Comparison of ENCODE assay signal across 10 cellular contexts in genomic region chr6:34680802-34681515, GRCh38. TPM values are rescaled to one million over a fixed set of nuclear protein-coding genes. Genes with fewer than 3 reads are reported as not detected.
A peak's percentile ranks its signal among the peaks of the same experiment; 100 is the strongest.
DNase-seq lines count a peak whose midpoint lies in the region; ATAC-seq, FAIRE-seq and TF ChIP-seq lines count a peak whose summit lies in the region.
"Had no signal": no experiment of that assay in that cellular context is flagged by ENCODE, and none has a peak within 500 bp of the region (broad histone marks: within the 10 kb centered on the region; RNA-seq: fewer than 3 reads in every experiment).

No MANE protein-coding gene starts in this region.

- peaks cover 33% of the 10 kb centered on the region for H3K4me1 ChIP-seq in body of pancreas

- DNase-seq in GM12891 (ENCODE audit: insufficient read length, low spot score): no peak
- DNase-seq in body of pancreas: no peak
- DNase-seq in sciatic nerve (ENCODE audit: low spot score): no peak
- DNase-seq in SIG-M5 (lab: John Stamatoyannopoulos, UW): no peak
- no peak for DNase-seq in cerebellar nuclear complex (lab: John Stamatoyannopoulos, UW)
- no peak for DNase-seq in NCI-H1694 (lab: John Stamatoyannopoulos, UW)

- FAIRE-seq in GM12891 (lab: Jason Lieb, UNC): peak; percentile 59

- H3K36me3 ChIP-seq in body of pancreas (replicated peaks in 1 of 2; ENCODE audit: insufficient read depth in 1 of 2, low read depth in 2 of 2): no peaks in the 10 kb centered on the region

- H3K9me3 ChIP-seq in body of pancreas: no peaks in the 10 kb centered on the region

- ATAC-seq in HG03354 (IDR thresholded peaks at IDR 0.05; ENCODE audit: poor library complexity, severe bottlenecking, unreplicated experiment) (peak; percentile 67), body of pancreas (no peak), sciatic nerve (peak; percentile 78), GM18505 (IDR thresholded peaks at IDR 0.05; ENCODE audit: unreplicated experiment) (no peak)

- intact Hi-C loops in body of pancreas (cut with DNase I): no loop called here
- intact Hi-C loops in sciatic nerve (cut with DNase I): no loop called here

- no peak for TF ChIP-seq POLR2A in GM12891 (IDR thresholded peaks at IDR 0.05; ENCODE audit: low read depth, low read length)
- no peak for TF ChIP-seq POLR2A in body of pancreas (IDR thresholded peaks at IDR 0.05)
- no peak for TF ChIP-seq POLR2A in GM18505 (IDR thresholded peaks at IDR 0.05; ENCODE audit: borderline replicate concordance, extremely low read depth, insufficient read depth, insufficient read length)

- no peak overlapping the region for H3K4me3 ChIP-seq in body of pancreas

- TF ChIP-seq CTCF in body of pancreas (IDR thresholded peaks at IDR 0.05): no peak

- no peaks in the 10 kb centered on the region for H3K27me3 ChIP-seq in body of pancreas

- H3K27ac ChIP-seq in body of pancreas: peak overlapping the region in 3 of 4 donors; percentile 4 to 50 (median 44)
- H3K27ac ChIP-seq: KMS-11, VCaP had no signal

- 26 to 42% methylated on average over 3 of the region's 3 CpGs for WGBS in body of pancreas, 2 donors

TF ChIP-seq in GM12891, 5 proteins besides CTCF, POLR2A, EP300 and RAD21:
- no peak for TF ChIP-seq TAF1 (IDR thresholded peaks at IDR 0.05; ENCODE audit: low read depth, low read length)
- TF ChIP-seq POLR2AphosphoS5 (IDR thresholded peaks at IDR 0.05; ENCODE audit: low read depth, low read length): no peak
- no peak for TF ChIP-seq SPI1 (IDR thresholded peaks at IDR 0.05; ENCODE audit: low read depth, low read length)
- TF ChIP-seq PAX5 (IDR thresholded peaks at IDR 0.05; ENCODE audit: insufficient read depth, low read length, severe bottlenecking): no peak
- no peak for TF ChIP-seq POU2F2 (IDR thresholded peaks at IDR 0.05; ENCODE audit: low read depth, low read length)

RNA-seq across cellular contexts. Expression of gene ILRUN, which starts 15.6 kb away (rescaled TPM):
- 57.1 TPM for polyA plus RNA-seq in GM12891 (2012; ENCODE audit: low read depth, missing spikeins)
- total RNA-seq in body of pancreas (10 to 100 TPM; 24.6 to 32.6 TPM), sciatic nerve (58.6 TPM)

Comparison
In these comparisons a context has a peak if more than half of its experiments do, and no peak if none do; other contexts are left out.
1. ATAC-seq: peak in HG03354 (single experiment) and sciatic nerve (single experiment); none in body of pancreas (single experiment) and GM18505 (single experiment).